Comparison of ENCODE assay signal across 14 cellular contexts in the genomic region with DNA sequence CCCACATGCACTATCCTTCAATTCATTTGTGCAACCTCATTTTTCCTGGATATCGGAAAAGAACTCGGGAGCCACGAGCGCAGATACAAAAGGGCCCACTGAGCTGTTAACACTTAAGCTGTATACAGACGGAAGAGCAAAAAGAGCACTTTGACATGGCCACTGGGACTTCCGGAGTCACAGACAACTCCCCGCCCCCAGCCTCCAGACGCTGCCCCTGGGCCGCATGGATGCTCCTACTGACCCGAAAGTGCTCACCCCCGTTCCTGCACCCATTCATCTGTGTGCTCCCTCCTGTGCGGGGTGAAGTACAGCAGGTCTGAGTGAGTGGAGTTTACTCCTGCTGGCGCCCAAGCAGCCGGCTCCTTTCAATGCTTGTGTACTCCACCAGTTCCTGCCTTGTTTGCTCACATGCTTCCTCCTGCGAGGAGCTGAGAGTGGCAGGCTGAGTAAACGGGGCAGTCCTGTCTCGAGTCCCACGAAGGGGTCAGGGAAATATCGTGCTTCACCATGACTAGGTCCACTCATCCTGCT.
"Had no signal": no experiment of that assay in that cellular context is flagged by ENCODE, and none has a peak within 500 bp of the region (broad histone marks: within the 10 kb centered on the region; RNA-seq: fewer than 3 reads in every experiment).

No MANE protein-coding gene starts in this region.

- H3K4me1 Mint-ChIP-seq: memory B cell, nephron had no signal

- ATAC-seq: foreskin keratinocyte, left lung had no signal

- DNase-seq: activated CD4-positive, alpha-beta T cell treated with anti-CD3 and anti-CD28 coated beads, Interleukin-2, amount 50 U/mL, for 1 hour; activated naive CD4-positive, alpha-beta T cell treated with anti-CD3 and anti-CD28 coated beads, Interleukin-2, amount 50 U/mL, for 16 hours; adrenal gland; colonic mucosa; foreskin keratinocyte; head of caudate nucleus; islet precursor cell; left lung; stimulated activated CD4-positive, alpha-beta T cell treated with anti-CD3 and anti-CD28 coated beads, Interleukin-2, amount 100 ng/mL, for 48 hours had no signal

- H3K27ac Mint-ChIP-seq: activated T-helper 2 cell treated with anti-CD3 and anti-CD28 coated beads, Interferon-gamma antibody, Interleukin-2, Interleukin-4, amounts not matched to agents 10 μg/mL and 5 μg/mL and 100 μg/mL, durations not matched to agents 14 hours and 24 hours and 36 hours; memory B cell; nephron; stimulated activated naive CD8-positive, alpha-beta T cell treated with anti-CD3 and anti-CD28 coated beads, Interleukin-15, Interleukin-2, amounts not matched to agents 100 ng/mL and 50 ng/mL, for 24 hours had no signal

- H3K36me3 ChIP-seq: adrenal gland, colonic mucosa, left lung, upper lobe of left lung had no signal

- H3K4me3 Mint-ChIP-seq: memory B cell; nephron; stimulated activated naive CD8-positive, alpha-beta T cell treated with anti-CD3 and anti-CD28 coated beads, Interleukin-15, Interleukin-2, amounts not matched to agents 100 ng/mL and 50 ng/mL, for 24 hours had no signal

- H3K9me3 ChIP-seq: adrenal gland, colonic mucosa, left lung, upper lobe of left lung had no signal

- H3K36me3 Mint-ChIP-seq: memory B cell had no signal

- H3K27me3 ChIP-seq: adrenal gland, colonic mucosa, foreskin keratinocyte, left lung, upper lobe of left lung had no signal

- H3K27me3 Mint-ChIP-seq: memory B cell; stimulated activated naive CD8-positive, alpha-beta T cell treated with anti-CD3 and anti-CD28 coated beads, Interleukin-15, Interleukin-2, amounts not matched to agents 100 ng/mL and 50 ng/mL, for 24 hours had no signal

- H3K9me3 Mint-ChIP-seq: nephron had no signal

- H3K4me1 ChIP-seq: adrenal gland, colonic mucosa, foreskin keratinocyte, left lung, upper lobe of left lung had no signal

- H3K4me3 ChIP-seq: adrenal gland, colonic mucosa, left lung, upper lobe of left lung had no signal

- H3K27ac ChIP-seq: adrenal gland, colonic mucosa, foreskin keratinocyte, left lung, upper lobe of left lung had no signal
